In the genomic region with DNA sequence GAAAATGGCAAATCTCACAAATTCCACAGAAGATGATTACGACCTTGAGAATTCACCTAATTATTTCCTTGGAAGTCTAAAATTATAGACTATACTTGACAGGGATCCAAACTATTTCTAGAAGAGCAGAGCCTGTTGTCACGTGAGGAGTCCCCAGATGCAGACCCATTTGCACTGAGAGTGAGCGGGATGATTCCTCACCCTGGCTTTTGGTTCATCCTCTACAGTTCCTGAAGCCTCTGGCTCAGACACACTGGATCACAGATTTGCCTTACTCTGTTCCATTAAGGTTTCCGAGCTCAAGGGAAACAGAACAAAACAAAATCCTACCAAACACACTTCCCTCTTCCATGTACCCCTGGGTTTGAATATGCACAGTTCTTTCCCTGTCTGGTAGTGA, we compare ENCODE assay signal across 20 cellular contexts. TPM values are rescaled to one million over a fixed set of nuclear protein-coding genes. Genes with fewer than 3 reads are reported as not detected.
"Had no signal": no experiment of that assay in that cellular context is flagged by ENCODE, and none has a peak within 500 bp of the region (broad histone marks: within the 10 kb centered on the region; RNA-seq: fewer than 3 reads in every experiment).

No MANE protein-coding gene starts in this region.

- H3K4me1 ChIP-seq: psoas muscle had no signal

- H3K36me3 ChIP-seq: brain microvascular endothelial cell, esophagus squamous epithelium, lower lobe of right lung had no signal

- H3K4me3 ChIP-seq: esophagus squamous epithelium, lower lobe of right lung, psoas muscle had no signal

- H3K4me3 Mint-ChIP-seq: activated CD4-positive, alpha-beta T cell treated with anti-CD3 and anti-CD28 coated beads, Interleukin-2, amount 10 ng/mL, durations not matched to agents 7 days and 5 days; activated naive CD4-positive, alpha-beta T cell treated with anti-CD3 and anti-CD28 coated beads, Interleukin-2, amount 10 ng/mL, durations not matched to agents 7 days and 5 days; activated naive CD8-positive, alpha-beta T cell treated with anti-CD3 and anti-CD28 coated beads, Interleukin-2, amount 50 U/mL, for 24 hours; activated T-cell treated with anti-CD3 and anti-CD28 coated beads, Interleukin-2, amount 50 U/mL, for 4 hours; stimulated activated memory B cell treated with anti-CD40 and anti-IgM and Interleukin-4, amounts not matched to agents 10 μg/mL and 1 μg/mL and 100 μg/mL, for 72 hours; T-helper 1 cell treated with Interleukin-12 subunit alpha and Interleukin-12 subunit beta and Interleukin-4 antibody, amounts not matched to agents 30 μg/mL and 1 μg/mL, for 36 hours had no signal

- H3K9me3 Mint-ChIP-seq: activated T-cell treated with anti-CD3 and anti-CD28 coated beads, Interleukin-2, amount 50 U/mL, for 4 hours had no signal

- H3K27ac Mint-ChIP-seq: activated CD4-positive, alpha-beta T cell treated with anti-CD3 and anti-CD28 coated beads, Interleukin-2, amount 10 ng/mL, durations not matched to agents 7 days and 5 days; activated naive CD4-positive, alpha-beta T cell treated with anti-CD3 and anti-CD28 coated beads, Interleukin-2, amount 10 ng/mL, durations not matched to agents 7 days and 5 days; activated naive CD8-positive, alpha-beta T cell treated with anti-CD3 and anti-CD28 coated beads, Interleukin-2, amount 50 U/mL, for 24 hours; stimulated activated memory B cell treated with anti-CD40 and anti-IgM and Interleukin-4, amounts not matched to agents 10 μg/mL and 1 μg/mL and 100 μg/mL, for 72 hours; T-helper 1 cell treated with Interleukin-12 subunit alpha and Interleukin-12 subunit beta and Interleukin-4 antibody, amounts not matched to agents 30 μg/mL and 1 μg/mL, for 36 hours had no signal

- ATAC-seq: activated naive CD8-positive, alpha-beta T cell treated with anti-CD3 and anti-CD28 coated beads, Interleukin-2, amount 50 U/mL, for 24 hours; activated T-cell treated with anti-CD3 and anti-CD28 coated beads, Interleukin-2, amount 50 U/mL, for 4 hours; lower lobe of right lung; psoas muscle; sciatic nerve; stimulated activated memory B cell treated with anti-CD40 and anti-IgM and Interleukin-4, amounts not matched to agents 10 μg/mL and 1 μg/mL and 100 μg/mL, for 72 hours had no signal

- H3K27me3 ChIP-seq: brain microvascular endothelial cell, esophagus squamous epithelium had no signal

- DNase-seq: activated CD4-positive, alpha-beta T cell treated with anti-CD3 and anti-CD28 coated beads, Interleukin-2, amount 10 ng/mL, durations not matched to agents 7 days and 5 days; activated CD8-positive, alpha-beta memory T cell treated with anti-CD3 and anti-CD28 coated beads, Interleukin-2, amount 50 U/mL, for 4 hours; activated naive CD4-positive, alpha-beta T cell treated with anti-CD3 and anti-CD28 coated beads, Interleukin-2, amount 10 ng/mL, durations not matched to agents 7 days and 5 days; activated naive CD8-positive, alpha-beta T cell treated with anti-CD3 and anti-CD28 coated beads, Interleukin-2, amount 50 U/mL, for 24 hours; activated T-cell treated with anti-CD3 and anti-CD28 coated beads, Interleukin-2, amount 50 U/mL, for 4 hours; anterior cingulate cortex; brain microvascular endothelial cell; effector CD4-positive, alpha-beta T cell; esophagus squamous epithelium; hippocampal formation; left cardiac atrium; lower lobe of right lung; midbrain; psoas muscle; stimulated activated CD4-positive, alpha-beta T cell treated with anti-CD3 and anti-CD28 coated beads, Interleukin-4, amount 100 ng/mL, for 4 hours had no signal

- H3K27me3 Mint-ChIP-seq: activated CD4-positive, alpha-beta T cell treated with anti-CD3 and anti-CD28 coated beads, Interleukin-2, amount 10 ng/mL, durations not matched to agents 7 days and 5 days; activated naive CD4-positive, alpha-beta T cell treated with anti-CD3 and anti-CD28 coated beads, Interleukin-2, amount 10 ng/mL, durations not matched to agents 7 days and 5 days; activated naive CD8-positive, alpha-beta T cell treated with anti-CD3 and anti-CD28 coated beads, Interleukin-2, amount 50 U/mL, for 24 hours had no signal

- H3K36me3 Mint-ChIP-seq: stimulated activated memory B cell treated with anti-CD40 and anti-IgM and Interleukin-4, amounts not matched to agents 10 μg/mL and 1 μg/mL and 100 μg/mL, for 72 hours had no signal

- H3K4me1 Mint-ChIP-seq: activated naive CD8-positive, alpha-beta T cell treated with anti-CD3 and anti-CD28 coated beads, Interleukin-2, amount 50 U/mL, for 24 hours; stimulated activated memory B cell treated with anti-CD40 and anti-IgM and Interleukin-4, amounts not matched to agents 10 μg/mL and 1 μg/mL and 100 μg/mL, for 72 hours had no signal

- H3K27ac ChIP-seq: brain microvascular endothelial cell, esophagus squamous epithelium, lower lobe of right lung, psoas muscle had no signal

RNA-seq across cellular contexts. Expression of a gene that starts 22.9 kb away (rescaled TPM):
- total RNA-seq: fibroblast of villous mesenchyme, myocyte had no signal
